12 cellular contexts compared by ENCODE assay signal in genomic region chr11:67435031-67435726, GRCh38. TPM values are rescaled to one million over a fixed set of nuclear protein-coding genes. Genes with fewer than 3 reads are reported as not detected.
DNase-seq lines count a peak whose midpoint lies in the region; ATAC-seq and TF ChIP-seq lines count a peak whose summit lies in the region.
"Had no signal": no experiment of that assay in that cellular context is flagged by ENCODE, and none has a peak within 500 bp of the region (broad histone marks: within the 10 kb centered on the region; RNA-seq: fewer than 3 reads in every experiment).

No MANE protein-coding gene starts in this region.

- 67 to 71% methylated on average over 4 to 8 of the region's 26 CpGs for WGBS in esophagus squamous epithelium, 2 donors

- no peaks in the 10 kb centered on the region for H3K27me3 Mint-ChIP-seq in T-helper 2 cell treated with Interferon-gamma antibody and Interleukin-4, amounts not matched to agents 5 μg/mL and 100 μg/mL, for 36 hours (ENCODE audit: low read depth)

- no peaks in the 10 kb centered on the region for H3K9me3 ChIP-seq in esophagus squamous epithelium

- no peak for TF ChIP-seq CTCF in GM12875 (IDR thresholded peaks at IDR 0.05; ENCODE audit: borderline replicate concordance, insufficient read depth, low read depth, low read length)
- TF ChIP-seq CTCF in esophagus squamous epithelium (IDR thresholded peaks at IDR 0.05): no peak

- H3K36me3 ChIP-seq in esophagus squamous epithelium: peaks cover 44 to 98% (median 51%) of the 10 kb centered on the region in 3 donors

- H3K4me3 ChIP-seq in GM12875 (ENCODE audit: low read depth, low read length) (peak overlapping the region; percentile 95), esophagus squamous epithelium (peak overlapping the region in 2 of 4 donors; percentile 41 to 58)
- H3K4me3 ChIP-seq: smooth muscle cell had no signal

- no peak for ATAC-seq in GM18868 (IDR thresholded peaks at IDR 0.05; ENCODE audit: unreplicated experiment)

- intact Hi-C loops in esophagus squamous epithelium (cut with DNase I): no loop called here

- H3K4me1 Mint-ChIP-seq in T-helper 2 cell treated with Interferon-gamma antibody and Interleukin-4, amounts not matched to agents 5 μg/mL and 100 μg/mL, for 36 hours (ENCODE audit: low read depth): peaks cover 39% of the 10 kb centered on the region

- DNase-seq in A172 (ENCODE audit: low spot score): peak; percentile 30
- no peak for DNase-seq in T-helper 2 cell treated with Interferon-gamma antibody and Interleukin-4, amounts not matched to agents 5 μg/mL and 100 μg/mL, for 36 hours (ENCODE audit: low spot score)
- DNase-seq in esophagus squamous epithelium (lab: John Stamatoyannopoulos, UW): no peak
- no peak for DNase-seq in NCI-H1048 (lab: John Stamatoyannopoulos, UW)
- no peak for DNase-seq in SHP77 treated with DMSO at 0.1 percent for 48 hours (lab: John Stamatoyannopoulos, UW)
- no peak for DNase-seq in SIG-M5 (lab: John Stamatoyannopoulos, UW)
- DNase-seq: NCI-H446 treated with DMSO at 0.1 percent for 48 hours had no signal

- peak overlapping the region; percentile 99 for H3K4me3 Mint-ChIP-seq in T-helper 2 cell treated with Interferon-gamma antibody and Interleukin-4, amounts not matched to agents 5 μg/mL and 100 μg/mL, for 36 hours
- H3K4me3 Mint-ChIP-seq: mesothelial cell of epicardium had no signal

- H3K36me3 Mint-ChIP-seq in T-helper 2 cell treated with Interferon-gamma antibody and Interleukin-4, amounts not matched to agents 5 μg/mL and 100 μg/mL, for 36 hours (ENCODE audit: low read depth): peaks cover 50% of the 10 kb centered on the region

- H3K27ac Mint-ChIP-seq in T-helper 2 cell treated with Interferon-gamma antibody and Interleukin-4, amounts not matched to agents 5 μg/mL and 100 μg/mL, for 36 hours: peak overlapping the region; percentile 69
- H3K27ac Mint-ChIP-seq: mesothelial cell of epicardium had no signal

- peaks cover 33 to 85% (median 41%) of the 10 kb centered on the region in 3 donors for H3K4me1 ChIP-seq in esophagus squamous epithelium

- peak overlapping the region; percentile 40 to 84 (median 75) for H3K27ac ChIP-seq in esophagus squamous epithelium

- no peaks in the 10 kb centered on the region for H3K27me3 ChIP-seq in esophagus squamous epithelium

- no peaks in the 10 kb centered on the region for H3K9me3 Mint-ChIP-seq in T-helper 2 cell treated with Interferon-gamma antibody and Interleukin-4, amounts not matched to agents 5 μg/mL and 100 μg/mL, for 36 hours
- H3K9me3 Mint-ChIP-seq: mesothelial cell of epicardium had no signal

- TF ChIP-seq POLR2A in esophagus squamous epithelium (IDR thresholded peaks at IDR 0.05): no peak

RNA-seq across cellular contexts. Expression of gene PTPRCAP, which starts 2.3 kb away (rescaled TPM):
- 1.5 and 2.3 TPM in 2 replicates for total RNA-seq in A172 (2014; rRNA removed; shearing (Covaris generic))
- 10 to 100 TPM in 1 of 4 donors, 1 to 10 TPM in 3; 5.9 to 14.1 (median 6.8) TPM for total RNA-seq in esophagus squamous epithelium
- total RNA-seq: dermis microvascular lymphatic vessel endothelial cell, smooth muscle cell had no signal

RNA-seq across cellular contexts. Expression of gene RPS6KB2, which starts 6.9 kb away (rescaled TPM):
- 83.6 and 89.8 TPM in 2 replicates for total RNA-seq in A172 (2014; rRNA removed; shearing (Covaris generic))
- total RNA-seq in esophagus squamous epithelium: 100 to 1,000 TPM in 3 of 4 donors, 10 to 100 TPM in 1; 67.5 to 121 (median 113) TPM

RNA-seq across cellular contexts. Expression of gene CORO1B, which starts 8.1 kb away (rescaled TPM):
- total RNA-seq in A172 (2014; rRNA removed; shearing (Covaris generic)): 108 and 116 TPM in 2 replicates
- 100 to 1,000 TPM in 1 of 4 donors, 10 to 100 TPM in 3; 52.2 to 122 (median 57.6) TPM for total RNA-seq in esophagus squamous epithelium

RNA-seq across cellular contexts. Expression of gene GPR152, which starts 17.4 kb away (rescaled TPM):
- not detected in 2 replicates for total RNA-seq in A172 (2014; rRNA removed; shearing (Covaris generic))
- total RNA-seq in esophagus squamous epithelium: not detected
- total RNA-seq: dermis microvascular lymphatic vessel endothelial cell, mesothelial cell of epicardium, smooth muscle cell had no signal

RNA-seq across cellular contexts. Expression of gene CARNS1, which starts 19.7 kb away (rescaled TPM):
- 0.05 TPM in 1 of 2 replicates, not detected in the other for total RNA-seq in A172 (2014; rRNA removed; shearing (Covaris generic))
- under 1 TPM; 0.09 to 0.76 (median 0.25) TPM for total RNA-seq in esophagus squamous epithelium
